29 cellular contexts compared by ENCODE assay signal in genomic region chr3:140933109-140933508, GRCh38.
"Had no signal": no experiment of that assay in that cellular context is flagged by ENCODE, and none has a peak within 500 bp of the region (broad histone marks: within the 10 kb centered on the region; RNA-seq: fewer than 3 reads in every experiment).

No MANE protein-coding gene starts in this region.

- H3K36me3 ChIP-seq: stomach, suprapubic skin, thoracic aorta, thyroid gland, tibial artery, tibial nerve, transverse colon, upper lobe of left lung, upper lobe of right lung, uterus, vagina had no signal

- H3K27ac ChIP-seq: stomach, suprapubic skin, testis, thoracic aorta, thyroid gland, tibial artery, tibial nerve, transverse colon, upper lobe of left lung, upper lobe of right lung, uterus, vagina had no signal

- H3K27me3 Mint-ChIP-seq: stimulated activated naive CD8-positive, alpha-beta T cell treated with anti-CD3 and anti-CD28 coated beads, Interleukin-15, amount 100 ng/mL, for 72 hours; type B pancreatic cell had no signal

- H3K4me3 ChIP-seq: stomach, suprapubic skin, testis, thoracic aorta, thyroid gland, tibial artery, tibial nerve, transverse colon, upper lobe of left lung, upper lobe of right lung, uterus, vagina had no signal

- ATAC-seq: stimulated activated effector memory CD8-positive, alpha-beta T cell treated with anti-CD3 and anti-CD28 coated beads, Interleukin-12 subunit alpha, Interleukin-12 subunit beta, amount 100 ng/mL, for 72 hours; stimulated activated memory B cell treated with anti-CD40 and anti-IgM and Interleukin-4, amounts not matched to agents 10 μg/mL and 1 μg/mL and 100 μg/mL, for 72 hours; stimulated activated naive B cell treated with anti-CD40 and anti-IgM and Interleukin-4, amounts not matched to agents 10 μg/mL and 1 μg/mL and 100 μg/mL, for 72 hours; stimulated activated naive CD8-positive, alpha-beta T cell treated with anti-CD3 and anti-CD28 coated beads, Interleukin-15, amount 100 ng/mL, for 72 hours; stimulated activated naive CD8-positive, alpha-beta T cell treated with anti-CD3 and anti-CD28 coated beads, Interleukin-15, Interleukin-2, amounts not matched to agents 100 U/mL and 50 U/mL, for 24 hours; upper lobe of right lung had no signal

- FAIRE-seq: urothelium cell line had no signal

- H3K36me3 Mint-ChIP-seq: stimulated activated effector memory CD8-positive, alpha-beta T cell treated with anti-CD3 and anti-CD28 coated beads, Interleukin-12 subunit alpha, Interleukin-12 subunit beta, amount 100 ng/mL, for 72 hours; type B pancreatic cell had no signal

- H3K9me3 Mint-ChIP-seq: stimulated activated effector memory CD8-positive, alpha-beta T cell treated with anti-CD3 and anti-CD28 coated beads, Interleukin-12 subunit alpha, Interleukin-12 subunit beta, amount 100 ng/mL, for 72 hours had no signal

- H3K27me3 ChIP-seq: testis, thyroid gland, tibial nerve, upper lobe of left lung, uterus, vagina had no signal

- H3K4me1 Mint-ChIP-seq: stimulated activated effector memory CD8-positive, alpha-beta T cell treated with anti-CD3 and anti-CD28 coated beads, Interleukin-12 subunit alpha, Interleukin-12 subunit beta, amount 100 ng/mL, for 72 hours; stimulated activated memory B cell treated with anti-CD40 and anti-IgM and Interleukin-4, amounts not matched to agents 10 μg/mL and 1 μg/mL and 100 μg/mL, for 72 hours; stimulated activated naive B cell treated with anti-CD40 and anti-IgM and Interleukin-4, amounts not matched to agents 10 μg/mL and 1 μg/mL and 100 μg/mL, for 72 hours; stimulated activated naive CD8-positive, alpha-beta T cell treated with anti-CD3 and anti-CD28 coated beads, Interleukin-15, amount 100 ng/mL, for 72 hours had no signal

- H3K4me3 Mint-ChIP-seq: stimulated activated effector memory CD8-positive, alpha-beta T cell treated with anti-CD3 and anti-CD28 coated beads, Interleukin-12 subunit alpha, Interleukin-12 subunit beta, amount 100 ng/mL, for 72 hours; stimulated activated memory B cell treated with anti-CD40 and anti-IgM and Interleukin-4, amounts not matched to agents 10 μg/mL and 1 μg/mL and 100 μg/mL, for 72 hours; stimulated activated naive B cell treated with anti-CD40 and anti-IgM and Interleukin-4, amounts not matched to agents 10 μg/mL and 1 μg/mL and 100 μg/mL, for 72 hours; stimulated activated naive CD8-positive, alpha-beta T cell treated with anti-CD3 and anti-CD28 coated beads, Interleukin-15, amount 100 ng/mL, for 72 hours; stimulated activated naive CD8-positive, alpha-beta T cell treated with anti-CD3 and anti-CD28 coated beads, Interleukin-15, Interleukin-2, amounts not matched to agents 100 ng/mL and 50 ng/mL, for 24 hours; type B pancreatic cell had no signal

- H3K4me1 ChIP-seq: suprapubic skin, testis, thyroid gland, tibial artery, tibial nerve, transverse colon, upper lobe of right lung, uterus, vagina had no signal

- H3K27ac Mint-ChIP-seq: stimulated activated effector memory CD8-positive, alpha-beta T cell treated with anti-CD3 and anti-CD28 coated beads, Interleukin-12 subunit alpha, Interleukin-12 subunit beta, amount 100 ng/mL, for 72 hours; stimulated activated memory B cell treated with anti-CD40 and anti-IgM and Interleukin-4, amounts not matched to agents 10 μg/mL and 1 μg/mL and 100 μg/mL, for 72 hours; stimulated activated naive B cell treated with anti-CD40 and anti-IgM and Interleukin-4, amounts not matched to agents 10 μg/mL and 1 μg/mL and 100 μg/mL, for 72 hours; stimulated activated naive CD8-positive, alpha-beta T cell treated with anti-CD3 and anti-CD28 coated beads, Interleukin-15, amount 100 ng/mL, for 72 hours; stimulated activated naive CD8-positive, alpha-beta T cell treated with anti-CD3 and anti-CD28 coated beads, Interleukin-15, Interleukin-2, amounts not matched to agents 100 ng/mL and 50 ng/mL, for 24 hours; type B pancreatic cell had no signal

- H3K9me3 ChIP-seq: suprapubic skin, testis, thoracic aorta, thyroid gland, transverse colon, upper lobe of left lung, upper lobe of right lung, uterus, vagina had no signal

- DNase-seq: stimulated activated CD4-positive, alpha-beta T cell treated with anti-CD3 and anti-CD28 coated beads, Interleukin-2, amount 100 ng/mL, for 48 hours; stimulated activated CD4-positive, alpha-beta T cell treated with anti-CD3 and anti-CD28 coated beads, Interleukin-4, amount 100 ng/mL, for 1 hour; stimulated activated CD4-positive, alpha-beta T cell treated with anti-CD3 and anti-CD28 coated beads, Interleukin-4, amount 100 ng/mL, for 24 hours; stimulated activated CD4-positive, alpha-beta T cell treated with anti-CD3 and anti-CD28 coated beads, Interleukin-4, amount 100 ng/mL, for 4 hours; stimulated activated CD8-positive, alpha-beta memory T cell treated with anti-CD3 and anti-CD28 coated beads, Interleukin-4, amount 100 ng/mL, for 48 hours; stimulated activated naive B cell treated with anti-CD40 and anti-IgM and Interleukin-4, amounts not matched to agents 10 μg/mL and 1 μg/mL and 100 μg/mL, for 72 hours; stimulated activated naive CD4-positive, alpha-beta T cell; stimulated activated naive CD4-positive, alpha-beta T cell treated with Interleukin-2 at 50 U/mL for 16 hours; stimulated activated naive CD8-positive, alpha-beta T cell treated with anti-CD3 and anti-CD28 coated beads, Interleukin-15, amount 100 ng/mL, for 72 hours; stimulated activated naive CD8-positive, alpha-beta T cell treated with anti-CD3 and anti-CD28 coated beads, Interleukin-15, Interleukin-2, amounts not matched to agents 100 U/mL and 50 U/mL, for 24 hours; stomach; substantia nigra; testis; thyroid gland; tibial artery; transverse colon; trophoblast cell; upper lobe of left lung; upper lobe of right lung; uterus had no signal
